11 cellular contexts compared by ENCODE assay signal in genomic region chr10:132938472-132939329, GRCh38. TPM values are rescaled to one million over a fixed set of nuclear protein-coding genes. Genes with fewer than 3 reads are reported as not detected.
DNase-seq lines count a peak whose midpoint lies in the region; ATAC-seq, FAIRE-seq and TF ChIP-seq lines count a peak whose summit lies in the region.
"Had no signal": no experiment of that assay in that cellular context is flagged by ENCODE, and none has a peak within 500 bp of the region (broad histone marks: within the 10 kb centered on the region; RNA-seq: fewer than 3 reads in every experiment).

No MANE protein-coding gene starts in this region.

- H4K91ac ChIP-seq in H1 (replicated peaks; ENCODE audit: insufficient read length, low read length), result no peak overlapping the region

- no peak for FAIRE-seq in H1 (lab: Jason Lieb, UNC)

- peaks cover 12% of the 10 kb centered on the region; the same call in 1 of the 2 replicates for H3K23me2 ChIP-seq in H1 (ENCODE audit: low read depth, low read length)

- no peak overlapping the region for H2BK20ac ChIP-seq in H1 (ENCODE audit: low read length)

- H3K4me3 ChIP-seq in Loucy (ENCODE audit: low read length, poor library complexity, severe bottlenecking) (no peak overlapping the region), H1 (ENCODE audit: extremely low read depth in 1 of 4, insufficient read depth in 2 of 4, low read depth in 3 of 4, low read length in 4 of 4) (no peak overlapping the region)
- H3K4me3 ChIP-seq: SK-N-MC had no signal

- H4K5ac ChIP-seq in H1 (ENCODE audit: insufficient read length, low read depth, low read length), result no peak overlapping the region

- H3K9ac ChIP-seq in Loucy (ENCODE audit: low read depth, low read length, poor library complexity, severe bottlenecking), result no peak overlapping the region
- H3K9ac ChIP-seq in H1 (replicated peaks in 1 of 4; ENCODE audit: extremely low read depth in 1 of 4, low read depth in 3 of 4, low read length in 3 of 4), result no peak overlapping the region

- H3K36me3 ChIP-seq in Loucy (ENCODE audit: insufficient read depth, low read length) (no peaks in the 10 kb centered on the region), H1 (ENCODE audit: control insufficient read depth in 2 of 4, insufficient read depth in 4 of 4, low read length in 3 of 4) (no peaks in the 10 kb centered on the region; a peak in 1 of 8 replicates)

- no peak overlapping the region for H3K23ac ChIP-seq in H1 (ENCODE audit: insufficient read length)

- H2BK12ac ChIP-seq in H1 (ENCODE audit: low read depth, low read length), result no peak overlapping the region

- H2AK5ac ChIP-seq in H1 (ENCODE audit: low read depth, low read length), result no peak overlapping the region

- H3K4me1 ChIP-seq in Loucy (ENCODE audit: insufficient read depth, low read length, poor library complexity, severe bottlenecking), result no peaks in the 10 kb centered on the region
- H3K4me1 ChIP-seq in H1 (replicated peaks in 1 of 4; ENCODE audit: control insufficient read depth in 3 of 4, insufficient read depth in 4 of 4, low read length in 3 of 4), result peaks cover 0 to 7% (median 1%) of the 10 kb centered on the region in 4 experiments; a peak in 3 of 7 replicates

- H3K14ac ChIP-seq in H1 (ENCODE audit: insufficient read length), result no peak overlapping the region

- H4K8ac ChIP-seq in H1 (ENCODE audit: extremely low read depth, insufficient read depth, low read length), result peak overlapping the region; percentile 54; the same call in 1 of the 2 replicates

- DNase-seq in activated naive CD4-positive, alpha-beta T cell treated with Interleukin-2 at 50 U/mL for 16 hours, result peak; percentile 10
- no peak for DNase-seq in activated naive CD4-positive, alpha-beta T cell (lab: John Stamatoyannopoulos, UW)
- peak in 1 of 2 experiments; percentile 78 for DNase-seq in H1 (ENCODE audit: low read depth in 1 of 2, low spot score in 2 of 2)
- peak; percentile 46 for DNase-seq in stimulated activated CD8-positive, alpha-beta memory T cell treated with anti-CD3 and anti-CD28 coated beads, Interleukin-4, amount 100 ng/mL, for 48 hours
- no peak for DNase-seq in NCI-H1092 (lab: John Stamatoyannopoulos, UW)
- DNase-seq: cortex of kidney, midbrain had no signal

- no peak overlapping the region for H3K27ac ChIP-seq in H1 (ENCODE audit: low read depth, low read length)
- H3K27ac ChIP-seq: SK-N-MC had no signal

- H3K9me3 ChIP-seq in Loucy (ENCODE audit: insufficient read depth, low read depth, low read length) (no peaks in the 10 kb centered on the region), H1 (ENCODE audit: insufficient read depth in 2 of 2, low read depth in 1 of 2, low read length in 1 of 2) (no peaks in the 10 kb centered on the region)

- H3K9me2 ChIP-seq in Loucy (replicated peaks; ENCODE audit: low read depth, low read length), result no peaks in the 10 kb centered on the region

- no peak for TF ChIP-seq POLR2A in H1 (IDR thresholded peaks at IDR 0.05; ENCODE audit: control extremely low read depth in 1 of 2, low read depth in 2 of 2, low read length in 2 of 2)

- H3F3A ChIP-seq in Loucy (ENCODE audit: low read depth), result no peaks in the 10 kb centered on the region

- no peak overlapping the region for H3K18ac ChIP-seq in H1 (ENCODE audit: extremely low read depth, low read length)

- H3K4ac ChIP-seq in H1 (replicated peaks; ENCODE audit: insufficient read length, low read depth, low read length), result no peak overlapping the region

- H4K20me1 ChIP-seq in Loucy (ENCODE audit: insufficient read depth, low read length, poor library complexity, severe bottlenecking), result no peaks in the 10 kb centered on the region
- no peaks in the 10 kb centered on the region for H4K20me1 ChIP-seq in H1 (replicated peaks in 1 of 2; ENCODE audit: control insufficient read depth in 1 of 2, insufficient read depth in 2 of 2, low read length in 2 of 2)

- POLR2A ChIA-PET in H1 (lab: Charles Lee; ENCODE audit: partially characterized antibody), result no interaction called here

- H3K79me2 ChIP-seq in Loucy (ENCODE audit: insufficient read depth, low read length), result no peaks in the 10 kb centered on the region
- H3K79me2 ChIP-seq in H1 (ENCODE audit: control insufficient read depth in 1 of 2, insufficient read depth in 2 of 2, low read length in 2 of 2), result no peaks in the 10 kb centered on the region

- no peak overlapping the region for H3K4me2 ChIP-seq in Loucy (ENCODE audit: low read depth, low read length, poor library complexity, severe bottlenecking)
- H3K4me2 ChIP-seq in H1 (ENCODE audit: insufficient read depth in 1 of 2, low read depth in 2 of 2, low read length in 2 of 2), result no peak overlapping the region

- H2BK5ac ChIP-seq in H1 (ENCODE audit: low read depth, low read length), result no peak overlapping the region

- H2BK120ac ChIP-seq in H1 (replicated peaks; ENCODE audit: low read depth, low read length), result no peak overlapping the region

- H2BK15ac ChIP-seq in H1 (ENCODE audit: low read length), result no peak overlapping the region

- H2AFZ ChIP-seq in Loucy (ENCODE audit: low read length) (no peak overlapping the region), H1 (ENCODE audit: low read length) (no peak overlapping the region)

- WGBS in H1 (ENCODE audit: extremely low coverage in 1 of 2, insufficient coverage in 1 of 2, insufficient read length in 1 of 2, insufficient replicate concordance in 2 of 2, low coverage in 1 of 2, low lambda C conversion rate in 2 of 2, missing lambda C conversion rate in 1 of 2), 2 experiments, result 66% methylated on average over 27 of the region's 27 CpGs; no CpG with 5 or more reads in 1 of the 2 experiments

- no peak for TF ChIP-seq EP300 in H1 (IDR thresholded peaks at IDR 0.05; ENCODE audit: borderline replicate concordance in 1 of 2, low read depth in 2 of 2, low read length in 2 of 2)

- peak; percentile 80 to 90 for TF ChIP-seq RAD21 in H1 (IDR thresholded peaks at IDR 0.05 in 1 of 2, conservative IDR thresholded peaks at IDR 0.05 in 1 of 2; ENCODE audit: low read depth in 2 of 2, low read length in 2 of 2)

- H3K27me3 ChIP-seq in Loucy (ENCODE audit: insufficient read depth, low read length, poor library complexity, severe bottlenecking) (no peaks in the 10 kb centered on the region), H1 (replicated peaks in 1 of 4; ENCODE audit: control insufficient read depth in 3 of 4, extremely low read depth in 1 of 4, insufficient read depth in 3 of 4, low read length in 3 of 4) (peaks cover 0 to 5% (median 0%) of the 10 kb centered on the region in 4 experiments; a peak in 2 of 7 replicates)

- TF ChIP-seq CTCF in Loucy (conservative IDR thresholded peaks at IDR 0.05; ENCODE audit: low read length) (peak; percentile 30; the same call in 1 of the 2 replicates), H1 (IDR thresholded peaks at IDR 0.05; ENCODE audit: control extremely low read depth in 1 of 3, insufficient read depth in 1 of 3, low read depth in 1 of 3, low read length in 3 of 3) (peak; percentile 75 to 91 (median 84))

- CTCF ChIA-PET in H1 (lab: Charles Lee; ENCODE audit: partially characterized antibody), result interaction anchor here (0.7 to 4.2 kb wide), 22 partner anchors 11 to 477 kb away, joined by 3 to 32 read pairs (median 4); partner anchors contain the start of gene ADGRA1

- H3K56ac ChIP-seq in H1 (replicated peaks; ENCODE audit: insufficient read length, low read depth, low read length), result no peak overlapping the region

- ATAC-seq in HG03039 (IDR thresholded peaks at IDR 0.05; ENCODE audit: unreplicated experiment) (no peak), HG03354 (IDR thresholded peaks at IDR 0.05; ENCODE audit: poor library complexity, severe bottlenecking, unreplicated experiment) (no peak)

- H3K79me1 ChIP-seq in H1 (ENCODE audit: low read depth, low read length), result no peaks in the 10 kb centered on the region; the same call in 1 of the 2 replicates

TF ChIP-seq in H1, 55 proteins besides CTCF, POLR2A, EP300 and RAD21:
- TF ChIP-seq SP4 (IDR thresholded peaks at IDR 0.05; ENCODE audit: low read length) (no peak), GABPA (IDR thresholded peaks at IDR 0.05; ENCODE audit: borderline replicate concordance, insufficient read depth, low read length) (peak; percentile 80; the same call in 1 of the 2 replicates), SP2 (IDR thresholded peaks at IDR 0.05; ENCODE audit: low read length) (no peak), SP1 (IDR thresholded peaks at IDR 0.05; ENCODE audit: low read depth, low read length) (no peak), SIN3A (conservative IDR thresholded peaks at IDR 0.05 in 1 of 2, IDR thresholded peaks at IDR 0.05 in 1 of 2; ENCODE audit: low read depth in 1 of 2, low read length in 2 of 2) (0 out of 4 replicates have a peak, but pooled peaks of 1 of the 2 experiments have one; percentile 24), BACH1 (IDR thresholded peaks at IDR 0.05; ENCODE audit: low read length) (no peak), EGR1 (IDR thresholded peaks at IDR 0.05; ENCODE audit: borderline replicate concordance, low read depth, low read length) (no peak), CBX8 (IDR thresholded peaks at IDR 0.05; ENCODE audit: borderline replicate concordance, low read depth, low read length) (no peak), SRF (IDR thresholded peaks at IDR 0.05; ENCODE audit: low read depth, low read length) (peak; percentile 30; the same call in 1 of the 2 replicates), CHD2 (IDR thresholded peaks at IDR 0.05; ENCODE audit: low read length) (no peak), E2F6 (IDR thresholded peaks at IDR 0.05) (no peak)
TF ChIP-seq in H1: peak in this region for 3.

RNA-seq across cellular contexts. Expression of gene CFAP46, which starts 3.7 kb away (rescaled TPM):
- 3.1 and 4.8 TPM in 2 replicates for total RNA-seq in H1 (2021; fragmentation: NEBNext Ultra II Directional; extraction: Animal tissue kit (Norgen Biotek cat#: 25700))
- polyA plus RNA-seq in H1 (2011; rRNA removed), result 2.2 and 2.6 TPM in 2 replicates
- polyA plus RNA-seq in H1 (2011; cell fraction: cytosol; rRNA removed), result 2.7 TPM
- 8.9 TPM for polyA plus RNA-seq in H1 (2011; cell fraction: nucleus; rRNA removed)
- 2.5 to 4.7 TPM (median 3.4 TPM) in 4 replicates for polyA plus RNA-seq in H1 (2012, experiment 1 of 2)
- polyA plus RNA-seq in H1 (2012, experiment 2 of 2), result 2.7 TPM
- 2.8 TPM for polyA plus RNA-seq in H1 (2013, experiment 1 of 2)
- 2.5 TPM for polyA plus RNA-seq in H1 (2013, experiment 2 of 2)
- polyA minus RNA-seq in H1 (2011; rRNA and poly(A)+ RNA removed), result 3.9 TPM in 2 replicates
- polyA minus RNA-seq in H1 (2011; cell fraction: cytosol; rRNA and poly(A)+ RNA removed), result 0.29 TPM
- 5.8 TPM for polyA minus RNA-seq in H1 (2011; cell fraction: nucleus; rRNA and poly(A)+ RNA removed)

Comparison
In these comparisons a context has a peak if more than half of its experiments do, and no peak if none do; other contexts are left out.
1. DNase-seq: peak in activated naive CD4-positive, alpha-beta T cell treated with Interleukin-2 at 50 U/mL for 16 hours (single experiment) and stimulated activated CD8-positive, alpha-beta memory T cell treated with anti-CD3 and anti-CD28 coated beads, Interleukin-4, amount 100 ng/mL, for 48 hours (single experiment); none in activated naive CD4-positive, alpha-beta T cell (0 of 4) and NCI-H1092 (single experiment).